In the genomic region with DNA sequence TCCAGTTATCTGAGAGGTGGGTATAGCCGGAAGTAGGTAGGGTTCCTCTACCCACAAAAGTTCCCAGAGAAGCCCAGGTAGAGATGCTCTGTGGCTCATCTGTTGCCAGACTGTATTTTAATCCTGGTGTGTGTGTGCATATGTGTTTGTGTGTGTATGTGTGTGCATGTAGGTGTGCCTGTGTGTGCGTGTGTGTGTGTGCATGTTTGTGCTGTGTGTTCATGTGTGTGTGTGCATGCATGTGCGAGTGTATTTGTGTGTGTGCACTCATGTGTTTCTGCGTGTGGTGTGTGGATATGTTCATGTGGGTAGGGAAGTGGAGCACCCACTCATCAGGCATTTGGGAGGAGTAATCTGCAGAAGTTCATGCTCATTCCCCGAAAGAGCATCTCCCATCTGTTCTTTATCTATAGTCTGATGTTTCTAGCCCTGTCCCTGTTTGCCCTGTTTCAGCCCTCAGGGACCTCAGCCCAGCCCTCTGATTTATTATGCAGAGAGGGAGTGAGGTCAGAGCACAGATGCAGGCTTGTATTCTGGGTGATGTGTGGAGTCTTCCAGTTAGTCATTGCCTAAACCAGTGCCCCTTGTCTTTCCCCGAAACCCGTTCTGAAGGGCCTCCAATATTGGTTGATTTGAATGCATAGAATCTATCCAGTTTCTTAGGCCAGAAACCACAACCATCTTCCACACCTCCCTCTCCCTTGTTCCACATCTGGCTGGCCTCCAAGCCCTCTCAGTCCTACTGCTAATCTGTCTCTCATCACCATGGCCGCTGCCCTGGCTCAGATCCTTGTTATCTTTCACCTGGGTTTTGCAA, we compare ENCODE assay signal across 13 cellular contexts.
DNase-seq lines count a peak whose midpoint lies in the region; ATAC-seq and TF ChIP-seq lines count a peak whose summit lies in the region.
"Had no signal": no experiment of that assay in that cellular context is flagged by ENCODE, and none has a peak within 500 bp of the region (broad histone marks: within the 10 kb centered on the region; RNA-seq: fewer than 3 reads in every experiment).

No MANE protein-coding gene starts in this region.

- intact Hi-C loops in dorsolateral prefrontal cortex (cut with DNase I): loop anchor here (5.0 to 10.0 kb wide), 2 partner anchors 53 to 331 kb away; no protein-coding TSS in a partner anchor
- intact Hi-C loops in tibial artery (cut with DNase I; ENCODE audit: low total_unique reads): no loop called here

- H3K36me3 Mint-ChIP-seq in activated T-helper 17 cell treated with anti-CD3 and anti-CD28 coated beads, Interleukin-2, amount 50 U/mL, for 72 hours (ENCODE audit: low read depth): peaks cover 4% of the 10 kb centered on the region
- H3K36me3 Mint-ChIP-seq: brain had no signal

- TF ChIP-seq CTCF in dorsolateral prefrontal cortex (IDR thresholded peaks at IDR 0.05 in 54 of 56, conservative IDR thresholded peaks at IDR 0.05 in 2 of 56; ENCODE audit: low read depth in 1 of 56, partially characterized antibody in 56 of 56): no peak
- TF ChIP-seq CTCF in tibial artery (IDR thresholded peaks at IDR 0.05): no peak

- H3K27me3 Mint-ChIP-seq in activated T-helper 17 cell treated with anti-CD3 and anti-CD28 coated beads, Interleukin-2, amount 50 U/mL, for 72 hours: no peaks in the 10 kb centered on the region
- H3K27me3 Mint-ChIP-seq: brain; CD4-positive, alpha-beta T cell had no signal

- no peaks in the 10 kb centered on the region for H3K9me3 ChIP-seq in tibial artery

- H3K27ac ChIP-seq in dorsolateral prefrontal cortex: peak overlapping the region in 40 of 59 donors; percentile 0 to 88 (median 56)
- no peak overlapping the region for H3K27ac ChIP-seq in tibial artery

- H3K36me3 ChIP-seq in tibial artery: no peaks in the 10 kb centered on the region

- peak; percentile 73 for DNase-seq in DMS79 treated with DMSO at 0.1 percent for 48 hours (lab: John Stamatoyannopoulos, UW)
- DNase-seq in NCI-H524 (lab: John Stamatoyannopoulos, UW): peak; percentile 69 to 88
- DNase-seq in dorsolateral prefrontal cortex: peak in 5 of 10 donors; percentile 24 to 55 (median 44)
- DNase-seq in nucleus accumbens (lab: John Stamatoyannopoulos, UW): peak in 35 of 56 donors; percentile 7 to 71 (median 44)
- DNase-seq in effector CD8-positive, alpha-beta T cell (lab: John Stamatoyannopoulos, UW): no peak
- no peak for DNase-seq in tibial artery
- DNase-seq: activated CD4-positive, alpha-beta T cell treated with anti-CD3 and anti-CD28 coated beads, Interleukin-2, amount 50 U/mL, for 4 hours; CD4-positive, alpha-beta T cell; endodermal cell; NCI-H774 had no signal

- H3K9me3 Mint-ChIP-seq in activated T-helper 17 cell treated with anti-CD3 and anti-CD28 coated beads, Interleukin-2, amount 50 U/mL, for 72 hours: no peaks in the 10 kb centered on the region
- H3K9me3 Mint-ChIP-seq: brain; CD4-positive, alpha-beta T cell; endodermal cell; IgD-negative memory B cell had no signal

- no peak for ATAC-seq in activated T-helper 17 cell treated with anti-CD3 and anti-CD28 coated beads, Interleukin-2, amount 50 U/mL, for 72 hours (replicated peaks)

- H3K27ac Mint-ChIP-seq in activated T-helper 17 cell treated with anti-CD3 and anti-CD28 coated beads, Interleukin-2, amount 50 U/mL, for 72 hours: no peak overlapping the region
- H3K27ac Mint-ChIP-seq: CD4-positive, alpha-beta T cell; endodermal cell had no signal

- peak overlapping the region in 2 of 59 donors; percentile 12 to 23 for H3K4me3 ChIP-seq in dorsolateral prefrontal cortex
- H3K4me3 ChIP-seq in tibial artery: no peak overlapping the region

- peaks cover 11% of the 10 kb centered on the region for H3K4me1 Mint-ChIP-seq in activated T-helper 17 cell treated with anti-CD3 and anti-CD28 coated beads, Interleukin-2, amount 50 U/mL, for 72 hours

- H3K4me1 ChIP-seq in tibial artery: peaks cover 0 to 6% (median 0%) of the 10 kb centered on the region in 4 donors

- H3K27me3 ChIP-seq in dorsolateral prefrontal cortex (no peaks in the 10 kb centered on the region), tibial artery (no peaks in the 10 kb centered on the region)

- H3K4me3 Mint-ChIP-seq in activated T-helper 17 cell treated with anti-CD3 and anti-CD28 coated beads, Interleukin-2, amount 50 U/mL, for 72 hours: no peak overlapping the region
- H3K4me3 Mint-ChIP-seq: CD4-positive, alpha-beta T cell; endodermal cell; IgD-negative memory B cell had no signal

Comparison
In these comparisons a context has a peak if more than half of its experiments do, and no peak if none do; other contexts are left out.
1. DNase-seq: peak in DMS79 treated with DMSO at 0.1 percent for 48 hours (single experiment), NCI-H524 (2 of 2) and nucleus accumbens (35 of 56); none in effector CD8-positive, alpha-beta T cell (single experiment) and tibial artery (0 of 2).
2. H3K27ac ChIP-seq: peak in dorsolateral prefrontal cortex (40 of 59); none in tibial artery (0 of 2).